In the genomic region with DNA sequence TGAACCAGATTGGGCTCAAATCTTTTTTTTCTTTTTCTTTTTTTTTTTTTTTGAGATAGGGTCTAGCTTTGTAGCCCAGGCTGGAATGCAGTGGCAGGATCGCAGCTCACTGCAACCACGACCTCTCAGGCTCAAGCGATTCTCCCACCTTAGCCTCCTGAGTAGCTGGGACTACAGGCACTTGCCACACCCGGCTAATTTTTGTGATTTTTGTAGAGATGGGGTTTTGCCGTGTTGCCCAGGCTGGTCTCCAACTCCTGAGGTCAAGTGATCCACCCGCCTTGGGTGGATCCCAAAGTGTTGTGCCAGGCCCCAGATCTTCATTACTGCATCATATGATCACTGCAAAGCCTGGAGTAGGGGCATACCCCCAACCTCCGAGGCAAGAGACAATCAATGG, we compare ENCODE assay signal across 1 cellular context.
TF ChIP-seq lines count a peak whose summit lies in the region.

No MANE protein-coding gene starts in this region.

TF ChIP-seq in GM23338, 12 proteins besides CTCF, POLR2A, EP300 and RAD21:
- TF ChIP-seq STAT1 (IDR thresholded peaks at IDR 0.05; ENCODE audit: unreplicated experiment) (no peak), CREB1 (CRISPR knock-in tag; IDR thresholded peaks at IDR 0.05; ENCODE audit: low read depth) (no peak), ZNF114 (CRISPR knock-in tag; IDR thresholded peaks at IDR 0.05) (no peak), POLR2AphosphoS5 (IDR thresholded peaks at IDR 0.05; ENCODE audit: low read depth) (no peak), JUNB (IDR thresholded peaks at IDR 0.05; ENCODE audit: unreplicated experiment) (no peak), NANOG (IDR thresholded peaks at IDR 0.05; ENCODE audit: borderline replicate concordance) (no peak), ZNF462 (CRISPR knock-in tag; IDR thresholded peaks at IDR 0.05) (no peak)
- TF ChIP-seq, protein P1, sequence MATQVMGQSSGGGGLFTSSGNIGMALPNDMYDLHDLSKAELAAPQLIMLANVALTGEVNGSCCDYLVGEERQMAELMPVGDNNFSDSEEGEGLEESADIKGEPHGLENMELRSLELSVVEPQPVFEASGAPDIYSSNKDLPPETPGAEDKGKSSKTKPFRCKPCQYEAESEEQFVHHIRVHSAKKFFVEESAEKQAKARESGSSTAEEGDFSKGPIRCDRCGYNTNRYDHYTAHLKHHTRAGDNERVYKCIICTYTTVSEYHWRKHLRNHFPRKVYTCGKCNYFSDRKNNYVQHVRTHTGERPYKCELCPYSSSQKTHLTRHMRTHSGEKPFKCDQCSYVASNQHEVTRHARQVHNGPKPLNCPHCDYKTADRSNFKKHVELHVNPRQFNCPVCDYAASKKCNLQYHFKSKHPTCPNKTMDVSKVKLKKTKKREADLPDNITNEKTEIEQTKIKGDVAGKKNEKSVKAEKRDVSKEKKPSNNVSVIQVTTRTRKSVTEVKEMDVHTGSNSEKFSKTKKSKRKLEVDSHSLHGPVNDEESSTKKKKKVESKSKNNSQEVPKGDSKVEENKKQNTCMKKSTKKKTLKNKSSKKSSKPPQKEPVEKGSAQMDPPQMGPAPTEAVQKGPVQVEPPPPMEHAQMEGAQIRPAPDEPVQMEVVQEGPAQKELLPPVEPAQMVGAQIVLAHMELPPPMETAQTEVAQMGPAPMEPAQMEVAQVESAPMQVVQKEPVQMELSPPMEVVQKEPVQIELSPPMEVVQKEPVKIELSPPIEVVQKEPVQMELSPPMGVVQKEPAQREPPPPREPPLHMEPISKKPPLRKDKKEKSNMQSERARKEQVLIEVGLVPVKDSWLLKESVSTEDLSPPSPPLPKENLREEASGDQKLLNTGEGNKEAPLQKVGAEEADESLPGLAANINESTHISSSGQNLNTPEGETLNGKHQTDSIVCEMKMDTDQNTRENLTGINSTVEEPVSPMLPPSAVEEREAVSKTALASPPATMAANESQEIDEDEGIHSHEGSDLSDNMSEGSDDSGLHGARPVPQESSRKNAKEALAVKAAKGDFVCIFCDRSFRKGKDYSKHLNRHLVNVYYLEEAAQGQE (IDR thresholded peaks at IDR 0.05; ENCODE audit: unreplicated experiment), result no peak
TF ChIP-seq in GM23338: peak in this region for 0.
